1 cellular context compared by ENCODE assay signal in the genomic region with DNA sequence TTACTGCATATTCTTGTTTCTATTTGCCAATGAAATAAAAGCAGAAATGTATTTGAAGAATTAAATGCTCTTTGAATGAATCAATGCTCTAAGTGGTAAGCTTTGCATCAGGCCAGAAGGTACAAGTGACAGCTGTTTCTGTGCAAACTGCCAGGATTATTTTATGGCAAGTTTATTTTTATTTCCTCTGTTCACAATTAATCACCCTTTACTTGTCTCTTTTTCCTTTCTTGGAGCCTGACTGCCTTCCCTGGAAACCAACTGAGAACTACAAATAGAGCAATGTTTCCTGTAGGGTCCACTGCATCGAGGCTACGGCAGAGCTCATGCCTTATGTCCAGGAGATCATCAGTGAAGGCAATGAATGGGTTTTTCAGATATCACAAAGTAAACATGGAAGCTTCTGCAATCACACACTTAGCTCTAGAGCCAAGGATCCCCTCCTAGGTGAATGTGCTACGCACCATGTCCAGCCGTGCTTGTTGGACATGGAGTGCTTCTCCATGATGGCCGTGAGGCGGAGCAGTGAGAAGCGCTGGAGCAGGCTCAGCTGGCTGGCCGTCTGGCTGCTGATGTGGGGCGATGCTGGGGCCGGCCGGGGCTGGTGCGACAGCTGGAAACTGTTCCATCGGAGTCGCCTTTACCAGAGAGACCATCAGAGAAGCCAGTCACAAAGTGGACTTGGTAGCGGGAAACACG.
TF ChIP-seq lines count a peak whose summit lies in the region.

No MANE protein-coding gene starts in this region.

TF ChIP-seq in SK-N-SH, 30 proteins besides CTCF, POLR2A, EP300 and RAD21 (continued from another document):
- TF ChIP-seq, protein P1, sequence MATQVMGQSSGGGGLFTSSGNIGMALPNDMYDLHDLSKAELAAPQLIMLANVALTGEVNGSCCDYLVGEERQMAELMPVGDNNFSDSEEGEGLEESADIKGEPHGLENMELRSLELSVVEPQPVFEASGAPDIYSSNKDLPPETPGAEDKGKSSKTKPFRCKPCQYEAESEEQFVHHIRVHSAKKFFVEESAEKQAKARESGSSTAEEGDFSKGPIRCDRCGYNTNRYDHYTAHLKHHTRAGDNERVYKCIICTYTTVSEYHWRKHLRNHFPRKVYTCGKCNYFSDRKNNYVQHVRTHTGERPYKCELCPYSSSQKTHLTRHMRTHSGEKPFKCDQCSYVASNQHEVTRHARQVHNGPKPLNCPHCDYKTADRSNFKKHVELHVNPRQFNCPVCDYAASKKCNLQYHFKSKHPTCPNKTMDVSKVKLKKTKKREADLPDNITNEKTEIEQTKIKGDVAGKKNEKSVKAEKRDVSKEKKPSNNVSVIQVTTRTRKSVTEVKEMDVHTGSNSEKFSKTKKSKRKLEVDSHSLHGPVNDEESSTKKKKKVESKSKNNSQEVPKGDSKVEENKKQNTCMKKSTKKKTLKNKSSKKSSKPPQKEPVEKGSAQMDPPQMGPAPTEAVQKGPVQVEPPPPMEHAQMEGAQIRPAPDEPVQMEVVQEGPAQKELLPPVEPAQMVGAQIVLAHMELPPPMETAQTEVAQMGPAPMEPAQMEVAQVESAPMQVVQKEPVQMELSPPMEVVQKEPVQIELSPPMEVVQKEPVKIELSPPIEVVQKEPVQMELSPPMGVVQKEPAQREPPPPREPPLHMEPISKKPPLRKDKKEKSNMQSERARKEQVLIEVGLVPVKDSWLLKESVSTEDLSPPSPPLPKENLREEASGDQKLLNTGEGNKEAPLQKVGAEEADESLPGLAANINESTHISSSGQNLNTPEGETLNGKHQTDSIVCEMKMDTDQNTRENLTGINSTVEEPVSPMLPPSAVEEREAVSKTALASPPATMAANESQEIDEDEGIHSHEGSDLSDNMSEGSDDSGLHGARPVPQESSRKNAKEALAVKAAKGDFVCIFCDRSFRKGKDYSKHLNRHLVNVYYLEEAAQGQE (IDR thresholded peaks at IDR 0.05; ENCODE audit: low read depth, low read length): no peak
- TF ChIP-seq NFIC (IDR thresholded peaks at IDR 0.05; ENCODE audit: borderline replicate concordance) (no peak), TEAD4 (IDR thresholded peaks at IDR 0.05; ENCODE audit: borderline replicate concordance, insufficient read depth) (no peak), JUND (IDR thresholded peaks at IDR 0.05) (no peak), TCF12 (IDR thresholded peaks at IDR 0.05) (peak; percentile 16; the same call in 1 of the 2 replicates), RCOR1 (IDR thresholded peaks at IDR 0.05; ENCODE audit: low read length) (no peak), FOSL2 (IDR thresholded peaks at IDR 0.05; ENCODE audit: borderline replicate concordance, low read depth) (no peak), CHD2 (IDR thresholded peaks at IDR 0.05; ENCODE audit: low read length, partially characterized antibody) (no peak)
- TF ChIP-seq, protein P2, sequence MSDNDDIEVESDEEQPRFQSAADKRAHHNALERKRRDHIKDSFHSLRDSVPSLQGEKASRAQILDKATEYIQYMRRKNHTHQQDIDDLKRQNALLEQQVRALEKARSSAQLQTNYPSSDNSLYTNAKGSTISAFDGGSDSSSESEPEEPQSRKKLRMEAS (IDR thresholded peaks at IDR 0.05; ENCODE audit: low read depth): no peak
- TF ChIP-seq, protein P3, sequence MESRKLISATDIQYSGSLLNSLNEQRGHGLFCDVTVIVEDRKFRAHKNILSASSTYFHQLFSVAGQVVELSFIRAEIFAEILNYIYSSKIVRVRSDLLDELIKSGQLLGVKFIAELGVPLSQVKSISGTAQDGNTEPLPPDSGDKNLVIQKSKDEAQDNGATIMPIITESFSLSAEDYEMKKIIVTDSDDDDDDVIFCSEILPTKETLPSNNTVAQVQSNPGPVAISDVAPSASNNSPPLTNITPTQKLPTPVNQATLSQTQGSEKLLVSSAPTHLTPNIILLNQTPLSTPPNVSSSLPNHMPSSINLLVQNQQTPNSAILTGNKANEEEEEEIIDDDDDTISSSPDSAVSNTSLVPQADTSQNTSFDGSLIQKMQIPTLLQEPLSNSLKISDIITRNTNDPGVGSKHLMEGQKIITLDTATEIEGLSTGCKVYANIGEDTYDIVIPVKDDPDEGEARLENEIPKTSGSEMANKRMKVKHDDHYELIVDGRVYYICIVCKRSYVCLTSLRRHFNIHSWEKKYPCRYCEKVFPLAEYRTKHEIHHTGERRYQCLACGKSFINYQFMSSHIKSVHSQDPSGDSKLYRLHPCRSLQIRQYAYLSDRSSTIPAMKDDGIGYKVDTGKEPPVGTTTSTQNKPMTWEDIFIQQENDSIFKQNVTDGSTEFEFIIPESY (IDR thresholded peaks at IDR 0.05; ENCODE audit: borderline replicate concordance, low read depth): no peak
